ENCODE assay signal across 18 cellular contexts in the genomic region with DNA sequence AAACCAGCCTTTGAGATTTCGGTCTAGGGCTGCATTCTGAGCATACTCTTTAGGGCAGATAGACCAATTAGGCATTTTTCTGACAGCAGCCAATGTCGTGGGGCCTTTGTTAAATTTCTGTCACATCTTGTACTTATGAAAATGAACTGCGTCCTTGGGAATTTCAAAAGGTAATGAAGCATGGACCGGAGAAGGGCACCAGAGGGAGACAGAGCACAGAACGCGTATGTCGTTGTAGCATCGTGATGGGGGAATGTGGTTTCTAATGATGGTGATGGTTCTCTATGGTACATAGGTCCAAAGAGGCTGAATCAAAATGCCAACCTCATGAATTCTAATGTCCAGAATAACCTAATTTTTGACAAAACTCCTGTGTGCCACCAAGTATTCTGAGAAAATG.
DNase-seq lines count a peak whose midpoint lies in the region; ATAC-seq and TF ChIP-seq lines count a peak whose summit lies in the region.
"Had no signal": no experiment of that assay in that cellular context is flagged by ENCODE, and none has a peak within 500 bp of the region (broad histone marks: within the 10 kb centered on the region; RNA-seq: fewer than 3 reads in every experiment).

No MANE protein-coding gene starts in this region.

- H3K4me1 ChIP-seq in A673 (ENCODE audit: insufficient read depth, low read length, poor library complexity, severe bottlenecking) (no peaks in the 10 kb centered on the region), PC-3 (ENCODE audit: insufficient read depth, low read length) (no peaks in the 10 kb centered on the region)
- H3K4me1 ChIP-seq: gastrocnemius medialis had no signal

- no peaks in the 10 kb centered on the region for H3K36me3 ChIP-seq in A673 (ENCODE audit: insufficient read depth, low read length, poor library complexity, severe bottlenecking)
- H3K36me3 ChIP-seq in PC-3 (ENCODE audit: low read depth, low read length), result no peaks in the 10 kb centered on the region
- H3K36me3 ChIP-seq: gastrocnemius medialis had no signal

- H3K36me3 Mint-ChIP-seq in activated naive CD4-positive, alpha-beta T cell treated with anti-CD3 and anti-CD28 coated beads, Interleukin-2, amount 10 ng/mL, durations not matched to agents 7 days and 5 days, result no peaks in the 10 kb centered on the region
- H3K36me3 Mint-ChIP-seq: CD14-positive monocyte, IgD-negative memory B cell, T-cell had no signal

- H3K27ac ChIP-seq in A673 (ENCODE audit: low read depth, low read length, poor library complexity, severe bottlenecking) (no peak overlapping the region), PC-3 (ENCODE audit: low read length) (no peak overlapping the region)
- H3K27ac ChIP-seq: gastrocnemius medialis had no signal

- peak; percentile 33 for DNase-seq in A673 (ENCODE audit: low spot score)
- DNase-seq in Daoy (ENCODE audit: low read depth), result peak; percentile 13
- DNase-seq in PC-3, result peak; percentile 61
- no peak for DNase-seq in epithelial cell of proximal tubule (ENCODE audit: low read depth)
- no peak for DNase-seq in cortex of kidney (lab: John Stamatoyannopoulos, UW)
- DNase-seq in occipital lobe (lab: John Stamatoyannopoulos, UW), result no peak
- DNase-seq in activated naive CD4-positive, alpha-beta T cell treated with anti-CD3 and anti-CD28 coated beads, Interleukin-2, amount 10 ng/mL, durations not matched to agents 7 days and 5 days, result no peak
- DNase-seq: activated CD4-positive, alpha-beta T cell treated with anti-CD3 and anti-CD28 coated beads for 4 hours; activated T-cell treated with anti-CD3 and anti-CD28 coated beads, Interleukin-2, amount 50 U/mL, for 4 hours; amygdala; gastrocnemius medialis; NCI-H1694 treated with DMSO at 0.1 percent for 48 hours; stimulated activated CD4-positive, alpha-beta T cell treated with anti-CD3 and anti-CD28 coated beads, Interleukin-4, amount 100 ng/mL, for 4 hours; stimulated activated naive CD4-positive, alpha-beta T cell; T-cell had no signal

- no peak overlapping the region for H3K4me2 ChIP-seq in PC-3 (ENCODE audit: low read length)

- no peaks in the 10 kb centered on the region for H3K79me2 ChIP-seq in PC-3 (ENCODE audit: low read length)

- H3K9me3 ChIP-seq in A673 (ENCODE audit: low read depth, low read length, poor library complexity, severe bottlenecking), result no peaks in the 10 kb centered on the region
- H3K9me3 ChIP-seq in PC-3 (ENCODE audit: low read length), result no peaks in the 10 kb centered on the region
- H3K9me3 ChIP-seq: gastrocnemius medialis had no signal

- H3K27ac Mint-ChIP-seq in activated naive CD4-positive, alpha-beta T cell treated with anti-CD3 and anti-CD28 coated beads, Interleukin-2, amount 10 ng/mL, durations not matched to agents 7 days and 5 days, result no peak overlapping the region
- H3K27ac Mint-ChIP-seq: CD14-positive monocyte, IgD-negative memory B cell, T-cell had no signal

- POLR2A ChIA-PET in A673 (lab: Charles Lee; ENCODE audit: low non-redundant PET), result no interaction called here
- POLR2A ChIA-PET in PC-3 (lab: Charles Lee; ENCODE audit: unreplicated experiment), result no interaction called here

- H3K4me1 Mint-ChIP-seq in activated naive CD4-positive, alpha-beta T cell treated with anti-CD3 and anti-CD28 coated beads, Interleukin-2, amount 10 ng/mL, durations not matched to agents 7 days and 5 days, result no peaks in the 10 kb centered on the region
- H3K4me1 Mint-ChIP-seq: CD14-positive monocyte, IgD-negative memory B cell, T-cell had no signal

- no TSS peak for BruUV-seq in A673 (replicated peaks; lab: Mats Ljungman, UMichigan)
- no TSS peak for BruUV-seq in PC-3 (replicated peaks; lab: Mats Ljungman, UMichigan)

- H3K9ac ChIP-seq in PC-3 (ENCODE audit: low read length), result no peak overlapping the region

- ATAC-seq in PC-3 (peak; percentile 60; the same call in 1 of the 2 replicates), GM18502 (IDR thresholded peaks at IDR 0.05; ENCODE audit: poor library complexity, unreplicated experiment) (no peak)
- ATAC-seq: activated T-cell treated with anti-CD3 and anti-CD28 coated beads, Interleukin-2, amount 50 U/mL, for 4 hours; gastrocnemius medialis; T-cell had no signal

- no peaks in the 10 kb centered on the region for H3K9me2 ChIP-seq in PC-3 (replicated peaks; ENCODE audit: low read length)

- intact Hi-C loops in A673 (cut with micrococcal nuclease; ENCODE audit: unreplicated experiment), result loop anchor here (10.0 kb wide), 1 partner anchor 803 kb away; no protein-coding TSS in a partner anchor
- intact Hi-C loops in PC-3 (cut with micrococcal nuclease), result loop anchor here (5.0 kb wide), 2 partner anchors 451 to 916 kb away; no protein-coding TSS in a partner anchor

- H3K4me3 Mint-ChIP-seq in activated naive CD4-positive, alpha-beta T cell treated with anti-CD3 and anti-CD28 coated beads, Interleukin-2, amount 10 ng/mL, durations not matched to agents 7 days and 5 days, result no peak overlapping the region
- H3K4me3 Mint-ChIP-seq: activated T-cell treated with anti-CD3 and anti-CD28 coated beads, Interleukin-2, amount 50 U/mL, for 4 hours; CD14-positive monocyte; IgD-negative memory B cell; T-cell had no signal

- no peaks in the 10 kb centered on the region for H3K27me3 ChIP-seq in A673 (replicated peaks; ENCODE audit: insufficient read depth, low read depth, low read length, poor library complexity)
- H3K27me3 ChIP-seq in PC-3 (ENCODE audit: low read length), result no peaks in the 10 kb centered on the region
- H3K27me3 ChIP-seq: gastrocnemius medialis had no signal

- no peaks in the 10 kb centered on the region for H4K20me1 ChIP-seq in PC-3 (ENCODE audit: low read length)

- no peak overlapping the region for H3K4me3 ChIP-seq in A673 (ENCODE audit: low read depth, low read length, poor library complexity, severe bottlenecking)
- no peak overlapping the region for H3K4me3 ChIP-seq in PC-3 (ENCODE audit: low read length)
- H3K4me3 ChIP-seq in epithelial cell of proximal tubule (ENCODE audit: low read depth, low read length), result no peak overlapping the region
- H3K4me3 ChIP-seq: gastrocnemius medialis had no signal

- H2AFZ ChIP-seq in PC-3 (ENCODE audit: low read length), result no peak overlapping the region; the same call in 1 of the 2 replicates

- no peaks in the 10 kb centered on the region for H3K9me3 Mint-ChIP-seq in activated naive CD4-positive, alpha-beta T cell treated with anti-CD3 and anti-CD28 coated beads, Interleukin-2, amount 10 ng/mL, durations not matched to agents 7 days and 5 days
- H3K9me3 Mint-ChIP-seq: activated T-cell treated with anti-CD3 and anti-CD28 coated beads, Interleukin-2, amount 50 U/mL, for 4 hours; CD14-positive monocyte; T-cell had no signal

- peak; percentile 37; the same call in 1 of the 2 replicates for TF ChIP-seq CTCF in A673 (conservative IDR thresholded peaks at IDR 0.05; ENCODE audit: low read depth, low read length)
- TF ChIP-seq CTCF in PC-3 (conservative IDR thresholded peaks at IDR 0.05; ENCODE audit: low read depth, low read length), result peak; percentile 65
- peak; percentile 40 for TF ChIP-seq CTCF in epithelial cell of proximal tubule (conservative IDR thresholded peaks at IDR 0.05; ENCODE audit: low read depth, low read length)

- H3K27me3 Mint-ChIP-seq in activated naive CD4-positive, alpha-beta T cell treated with anti-CD3 and anti-CD28 coated beads, Interleukin-2, amount 10 ng/mL, durations not matched to agents 7 days and 5 days, result no peaks in the 10 kb centered on the region
- H3K27me3 Mint-ChIP-seq: IgD-negative memory B cell had no signal

- CTCF ChIA-PET in A673 (lab: Charles Lee), result no interaction called here
- CTCF ChIA-PET in PC-3 (lab: Charles Lee), result interaction anchor here (0.6 kb wide), 1 partner anchor 440 kb away, joined by 3 read pairs; no protein-coding TSS in a partner anchor
- CTCF ChIA-PET in activated naive CD4-positive, alpha-beta T cell treated with anti-CD3 and anti-CD28 coated beads, Interleukin-2, amount 10 ng/mL, durations not matched to agents 7 days and 5 days (lab: Charles Lee), result interaction anchor here (0.5 to 0.9 kb wide), 3 partner anchors 83 to 481 kb away, joined by 3 read pairs; no protein-coding TSS in a partner anchor

- no peaks in the 10 kb centered on the region for H3F3A ChIP-seq in PC-3 (ENCODE audit: low read length, unreplicated experiment)

Comparison
In these comparisons a context has a peak if more than half of its experiments do, and no peak if none do; other contexts are left out.
1. DNase-seq: peak in A673 (single experiment), Daoy (single experiment) and PC-3 (single experiment); none in epithelial cell of proximal tubule (single experiment), cortex of kidney (single experiment), occipital lobe (single experiment) and activated naive CD4-positive, alpha-beta T cell treated with anti-CD3 and anti-CD28 coated beads, Interleukin-2, amount 10 ng/mL, durations not matched to agents 7 days and 5 days (single experiment).
2. Peak in every context shown above with its lines, with median percentiles within 50 percentile points of each other: CTCF ChIP-seq.